Comparison of ENCODE assay signal across 13 cellular contexts in genomic region chr14:102927346-102927877, GRCh38. TPM values are rescaled to one million over a fixed set of nuclear protein-coding genes. Genes with fewer than 3 reads are reported as not detected.
DNase-seq lines count a peak whose midpoint lies in the region; ATAC-seq, FAIRE-seq and TF ChIP-seq lines count a peak whose summit lies in the region.
"Had no signal": no experiment of that assay in that cellular context is flagged by ENCODE, and none has a peak within 500 bp of the region (broad histone marks: within the 10 kb centered on the region; RNA-seq: fewer than 3 reads in every experiment).

No MANE protein-coding gene starts in this region.

- POLR2A ChIA-PET in HEK293 (lab: Yijun Ruan, JAX), result interaction anchor here (0.5 kb wide), 1 partner anchor 849 kb away, joined by 3 read pairs; no protein-coding TSS in a partner anchor

- peaks cover 18% of the 10 kb centered on the region for H3K4me1 Mint-ChIP-seq in stimulated activated memory B cell treated with anti-CD40 and anti-IgM and Interleukin-4, amounts not matched to agents 10 μg/mL and 1 μg/mL and 100 μg/mL, for 72 hours

- H3K27me3 ChIP-seq in bronchial epithelial cell (ENCODE audit: control insufficient read depth, insufficient read depth, low read length) (peaks cover 30% of the 10 kb centered on the region), lower lobe of right lung (ENCODE audit: low read depth) (peaks cover 70% of the 10 kb centered on the region), dorsolateral prefrontal cortex (peaks cover 0 to 81% (median 63%) of the 10 kb centered on the region in 45 donors)
- H3K27me3 ChIP-seq: right lobe of liver had no signal

- ATAC-seq in lower lobe of right lung, result peak; percentile 75 to 80
- no peak for ATAC-seq in stimulated activated memory B cell treated with anti-CD40 and anti-IgM and Interleukin-4, amounts not matched to agents 10 μg/mL and 1 μg/mL and 100 μg/mL, for 72 hours
- no peak for ATAC-seq in GM21825 (IDR thresholded peaks at IDR 0.05; ENCODE audit: unreplicated experiment)
- no peak for ATAC-seq in GM21515 (IDR thresholded peaks at IDR 0.05; ENCODE audit: unreplicated experiment)

- DNase-seq in bronchial epithelial cell (ENCODE audit: low read depth) (peak; percentile 72), lower lobe of right lung (peak; percentile 86), dorsolateral prefrontal cortex (no peak)
- DNase-seq in activated CD4-positive, alpha-beta T cell treated with anti-CD3 and anti-CD28 coated beads for 4 hours, result no peak
- DNase-seq: activated CD4-positive, alpha-beta T cell treated with anti-CD3 and anti-CD28 coated beads, Interleukin-2, amount 50 U/mL, for 48 hours; DND-41; NCI-H345 had no signal

- TF ChIP-seq CTCF in HEK293 (tag by site-specific recombination; IDR thresholded peaks at IDR 0.05), result no peak
- TF ChIP-seq CTCF in bronchial epithelial cell (IDR thresholded peaks at IDR 0.05; ENCODE audit: insufficient read depth, low read length, severe bottlenecking), result no peak
- no peak for TF ChIP-seq CTCF in lower lobe of right lung (IDR thresholded peaks at IDR 0.05)
- TF ChIP-seq CTCF in dorsolateral prefrontal cortex (IDR thresholded peaks at IDR 0.05 in 54 of 56, conservative IDR thresholded peaks at IDR 0.05 in 2 of 56; ENCODE audit: low read depth in 1 of 56, partially characterized antibody in 56 of 56), result no peak

- H3K4me3 Mint-ChIP-seq in stimulated activated memory B cell treated with anti-CD40 and anti-IgM and Interleukin-4, amounts not matched to agents 10 μg/mL and 1 μg/mL and 100 μg/mL, for 72 hours, result peak overlapping the region; percentile 73

- H3K4me3 ChIP-seq in HEK293 (ENCODE audit: low read depth, low read length), result no peak overlapping the region
- H3K4me3 ChIP-seq in bronchial epithelial cell (ENCODE audit: low read depth, low read length), result peak overlapping the region; percentile 43
- H3K4me3 ChIP-seq in lower lobe of right lung, result peak overlapping the region; percentile 57
- H3K4me3 ChIP-seq in dorsolateral prefrontal cortex, result peak overlapping the region in 3 of 59 donors; percentile 54 to 57 (median 55)
- H3K4me3 ChIP-seq: SJSA1 had no signal

- no peak overlapping the region for H3K27ac Mint-ChIP-seq in stimulated activated memory B cell treated with anti-CD40 and anti-IgM and Interleukin-4, amounts not matched to agents 10 μg/mL and 1 μg/mL and 100 μg/mL, for 72 hours

- H3K27ac ChIP-seq in HEK293 (ENCODE audit: extremely low read depth, low read depth, low read length), result no peak overlapping the region
- peak overlapping the region; percentile 83 for H3K27ac ChIP-seq in lower lobe of right lung
- H3K27ac ChIP-seq in dorsolateral prefrontal cortex, result no peak overlapping the region
- H3K27ac ChIP-seq: right lobe of liver, SJSA1 had no signal

- H3K36me3 ChIP-seq in HEK293 (ENCODE audit: control insufficient read depth in 2 of 2, insufficient read depth in 1 of 2, low read length in 2 of 2), result peaks cover 0 to 3% of the 10 kb centered on the region in 2 experiments; a peak in 1 of 3 replicates
- no peaks in the 10 kb centered on the region for H3K36me3 ChIP-seq in bronchial epithelial cell (ENCODE audit: control insufficient read depth, insufficient read depth, low read length)
- H3K36me3 ChIP-seq in lower lobe of right lung, result peaks cover 6% of the 10 kb centered on the region
- H3K36me3 ChIP-seq: right lobe of liver had no signal

- H3K4me1 ChIP-seq in HEK293 (ENCODE audit: control insufficient read depth, insufficient read depth, low read length), result no peaks in the 10 kb centered on the region
- H3K4me1 ChIP-seq in lower lobe of right lung, result peaks cover 44% of the 10 kb centered on the region

- CTCF ChIA-PET in HEK293 (lab: Yijun Ruan, JAX), result no interaction called here

- no peaks in the 10 kb centered on the region for H3K9me3 Mint-ChIP-seq in stimulated activated memory B cell treated with anti-CD40 and anti-IgM and Interleukin-4, amounts not matched to agents 10 μg/mL and 1 μg/mL and 100 μg/mL, for 72 hours

- FAIRE-seq in bronchial epithelial cell (lab: Jason Lieb, UNC), result no peak

- intact Hi-C loops in lower lobe of right lung (cut with DNase I) (no loop called here), dorsolateral prefrontal cortex (cut with DNase I) (no loop called here)

- no peaks in the 10 kb centered on the region for H3K27me3 Mint-ChIP-seq in stimulated activated memory B cell treated with anti-CD40 and anti-IgM and Interleukin-4, amounts not matched to agents 10 μg/mL and 1 μg/mL and 100 μg/mL, for 72 hours

- no peaks in the 10 kb centered on the region for H3K36me3 Mint-ChIP-seq in stimulated activated memory B cell treated with anti-CD40 and anti-IgM and Interleukin-4, amounts not matched to agents 10 μg/mL and 1 μg/mL and 100 μg/mL, for 72 hours

- no peaks in the 10 kb centered on the region for H3K9me3 ChIP-seq in HEK293 (ENCODE audit: control insufficient read depth, insufficient read depth, low read depth, low read length)
- H3K9me3 ChIP-seq in lower lobe of right lung, result no peaks in the 10 kb centered on the region
- H3K9me3 ChIP-seq: right lobe of liver, SJSA1 had no signal

TF ChIP-seq in HEK293, 187 proteins besides CTCF, POLR2A, EP300 and RAD21:
- TF ChIP-seq GLIS2 (tag by site-specific recombination; IDR thresholded peaks at IDR 0.05), result 0 out of 2 replicates have a peak, but pooled peaks have one; percentile 13
- no peak for TF ChIP-seq YY1 (tag by site-specific recombination; IDR thresholded peaks at IDR 0.05)
- no peak for TF ChIP-seq ZIC2 (tag by site-specific recombination; IDR thresholded peaks at IDR 0.05)

RNA-seq across cellular contexts. Expression of gene AMN, which starts 4.9 kb away (rescaled TPM):
- total RNA-seq in bronchial epithelial cell (4.2 and 6.5 TPM in 2 replicates), lower lobe of right lung (13.7 TPM), dorsolateral prefrontal cortex (1 to 10 TPM in 21 of 120 experiments, under 1 TPM in 75, not detected in 24; 0.18 to 3.8 (median 0.56) TPM)
- total RNA-seq: SJSA1 had no signal

Comparison
In these comparisons a context has a peak if more than half of its experiments do, and no peak if none do; other contexts are left out.
1. DNase-seq: peak in bronchial epithelial cell (single experiment) and lower lobe of right lung (single experiment); none in activated CD4-positive, alpha-beta T cell treated with anti-CD3 and anti-CD28 coated beads for 4 hours (0 of 2) and dorsolateral prefrontal cortex (0 of 10).
2. ATAC-seq: peak in lower lobe of right lung (2 of 2); none in stimulated activated memory B cell treated with anti-CD40 and anti-IgM and Interleukin-4, amounts not matched to agents 10 μg/mL and 1 μg/mL and 100 μg/mL, for 72 hours (single experiment), GM21825 (single experiment) and GM21515 (single experiment).